9 cellular contexts compared by ENCODE assay signal in genomic region chr2:96527052-96527964, GRCh38. TPM values are rescaled to one million over a fixed set of nuclear protein-coding genes. Genes with fewer than 3 reads are reported as not detected.
DNase-seq lines count a peak whose midpoint lies in the region; ATAC-seq and TF ChIP-seq lines count a peak whose summit lies in the region.
"Had no signal": no experiment of that assay in that cellular context is flagged by ENCODE, and none has a peak within 500 bp of the region (broad histone marks: within the 10 kb centered on the region; RNA-seq: fewer than 3 reads in every experiment).

No MANE protein-coding gene starts in this region.

- peak overlapping the region; percentile 88 for H3K27ac Mint-ChIP-seq in activated CD8-positive, alpha-beta memory T cell treated with anti-CD3 and anti-CD28 coated beads, Interleukin-2, amount 10 ng/mL, durations not matched to agents 7 days and 5 days

- H3K9me3 Mint-ChIP-seq in activated CD8-positive, alpha-beta memory T cell treated with anti-CD3 and anti-CD28 coated beads, Interleukin-2, amount 10 ng/mL, durations not matched to agents 7 days and 5 days (ENCODE audit: low read depth): no peaks in the 10 kb centered on the region

- H3K27ac ChIP-seq in prostate gland: peak overlapping the region; percentile 81 to 84

- 11% methylated on average over 42 of the region's 60 CpGs for WGBS in prostate gland

- intact Hi-C loops in prostate gland (cut with DNase I): loop anchor here (5.0 kb wide), 1 partner anchor 235 kb away; the partner anchor contains the start of gene CNNM4

- peak overlapping the region; percentile 65 for H3K4me3 Mint-ChIP-seq in activated CD8-positive, alpha-beta memory T cell treated with anti-CD3 and anti-CD28 coated beads, Interleukin-2, amount 10 ng/mL, durations not matched to agents 7 days and 5 days

- no peaks in the 10 kb centered on the region for H3K27me3 ChIP-seq in prostate gland (replicated peaks; ENCODE audit: insufficient read depth)

- peaks cover 94% of the 10 kb centered on the region for H3K4me1 Mint-ChIP-seq in activated CD8-positive, alpha-beta memory T cell treated with anti-CD3 and anti-CD28 coated beads, Interleukin-2, amount 10 ng/mL, durations not matched to agents 7 days and 5 days

- ATAC-seq in HG03095 (IDR thresholded peaks at IDR 0.05; ENCODE audit: unreplicated experiment) (peak; percentile 25), HG03565 (IDR thresholded peaks at IDR 0.05; ENCODE audit: unreplicated experiment) (no peak)
- peak; percentile 43 for ATAC-seq in activated CD8-positive, alpha-beta memory T cell treated with anti-CD3 and anti-CD28 coated beads, Interleukin-2, amount 10 ng/mL, durations not matched to agents 7 days and 5 days

- in situ Hi-C loops in G401 (cut with HindIII; ENCODE audit: low sequenced_read_pairs): no loop called here

- no peaks in the 10 kb centered on the region for H3K9me3 ChIP-seq in prostate gland

- H3K36me3 Mint-ChIP-seq in activated CD8-positive, alpha-beta memory T cell treated with anti-CD3 and anti-CD28 coated beads, Interleukin-2, amount 10 ng/mL, durations not matched to agents 7 days and 5 days: no peaks in the 10 kb centered on the region

- peak in 1 of 4 experiments; percentile 25 for TF ChIP-seq CTCF in prostate gland (IDR thresholded peaks at IDR 0.05)

- peak; percentile 55 for DNase-seq in ELR (ENCODE audit: low read depth)
- DNase-seq in activated CD8-positive, alpha-beta memory T cell treated with anti-CD3 and anti-CD28 coated beads, Interleukin-2, amount 10 ng/mL, durations not matched to agents 7 days and 5 days: peak; percentile 88
- peak; percentile 38 for DNase-seq in fibroblast of peridontal ligament (ENCODE audit: extremely low read depth)
- no peak for DNase-seq in prostate gland (ENCODE audit: low spot score)
- no peak for DNase-seq in G401 (ENCODE audit: low spot score)
- no peak for DNase-seq in NCI-H526 (lab: John Stamatoyannopoulos, UW)

- no peak for TF ChIP-seq POLR2A in prostate gland (IDR thresholded peaks at IDR 0.05)

- H3K27me3 Mint-ChIP-seq in activated CD8-positive, alpha-beta memory T cell treated with anti-CD3 and anti-CD28 coated beads, Interleukin-2, amount 10 ng/mL, durations not matched to agents 7 days and 5 days: no peaks in the 10 kb centered on the region

- CTCF ChIA-PET in activated CD8-positive, alpha-beta memory T cell treated with anti-CD3 and anti-CD28 coated beads, Interleukin-2, amount 10 ng/mL, durations not matched to agents 7 days and 5 days (lab: Charles Lee): interaction anchor here (0.6 to 7.6 kb wide), 11 partner anchors 8 to 224 kb away, joined by 3 to 70 read pairs (median 4); partner anchors contain the start of gene ARID5A

- peaks cover 2% of the 10 kb centered on the region for H3K4me1 ChIP-seq in prostate gland (replicated peaks)

- no peaks in the 10 kb centered on the region for H3K36me3 ChIP-seq in prostate gland

- H3K4me3 ChIP-seq in prostate gland: peak overlapping the region; percentile 36 to 44

RNA-seq across cellular contexts. Expression of gene ARID5A, which starts 9.2 kb away (rescaled TPM):
- 10 to 100 TPM; 57.9 to 70.5 TPM for total RNA-seq in activated CD8-positive, alpha-beta memory T cell treated with anti-CD3 and anti-CD28 coated beads, Interleukin-2, amount 10 ng/mL, durations not matched to agents 7 days and 5 days
- total RNA-seq in prostate gland: 10 to 100 TPM; 23.0 to 54.6 TPM
- total RNA-seq in G401 (2014; rRNA removed; shearing (Covaris generic)): 7.6 and 8.6 TPM in 2 replicates

RNA-seq across cellular contexts. Expression of gene NEURL3, which starts 22.2 kb away (rescaled TPM):
- total RNA-seq in activated CD8-positive, alpha-beta memory T cell treated with anti-CD3 and anti-CD28 coated beads, Interleukin-2, amount 10 ng/mL, durations not matched to agents 7 days and 5 days: under 1 TPM; 0.38 to 0.52 TPM
- total RNA-seq in prostate gland: 10 to 100 TPM in 1 of 2 donors, 1 to 10 TPM in 1; 8.9 to 28.9 TPM
- not detected in 2 replicates for total RNA-seq in G401 (2014; rRNA removed; shearing (Covaris generic))
- total RNA-seq: HT1080 had no signal

Comparison
In these comparisons a context has a peak if more than half of its experiments do, and no peak if none do; other contexts are left out.
1. DNase-seq: peak in ELR (single experiment), activated CD8-positive, alpha-beta memory T cell treated with anti-CD3 and anti-CD28 coated beads, Interleukin-2, amount 10 ng/mL, durations not matched to agents 7 days and 5 days (single experiment) and fibroblast of peridontal ligament (single experiment); none in prostate gland (single experiment), G401 (single experiment) and NCI-H526 (0 of 2).